Comparison of ENCODE assay signal across 11 cellular contexts in genomic region chr17:72492941-72493340, GRCh38.
"Had no signal": no experiment of that assay in that cellular context is flagged by ENCODE, and none has a peak within 500 bp of the region (broad histone marks: within the 10 kb centered on the region; RNA-seq: fewer than 3 reads in every experiment).

No MANE protein-coding gene starts in this region.

- H2AFZ ChIP-seq: GM23248, GM23338 had no signal

- ATAC-seq: GM23338, HCT116 had no signal

- H3K9me3 ChIP-seq: HAP-1 had no signal

- H3K4me2 ChIP-seq: GM23338 had no signal

- H3K36me3 ChIP-seq: HAP-1 had no signal

- H3K9ac ChIP-seq: GM23248 had no signal

- DNase-seq: GM23248, GOT3, H7, H9, HCEC 1CT, HFFc6 had no signal

- FAIRE-seq: H1, H54 had no signal

- H3K4me3 ChIP-seq: GM23248, GM23338, HAP-1 had no signal

- H3K27ac ChIP-seq: GM23248 had no signal

- H3K4me1 ChIP-seq: HAP-1 had no signal
